Comparison of ENCODE assay signal across 20 cellular contexts in the genomic region with DNA sequence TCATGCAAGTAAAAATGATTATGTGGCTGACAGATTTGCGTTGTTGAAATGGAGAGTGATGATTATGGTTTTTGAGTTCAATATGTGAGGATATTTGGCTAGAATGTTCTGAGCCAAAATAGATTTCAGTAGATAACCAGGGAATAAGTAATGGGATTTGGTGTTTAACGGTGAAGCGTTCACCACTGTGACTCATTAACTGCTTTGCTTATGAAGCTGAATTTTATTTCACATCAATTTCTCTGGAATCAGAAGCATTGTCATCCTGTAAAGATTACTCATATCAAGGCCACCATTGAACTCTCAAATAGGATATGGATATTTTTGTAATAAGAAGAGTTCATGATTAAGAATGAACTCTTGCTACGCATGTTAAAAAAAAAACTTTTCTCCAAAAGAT. TPM values are rescaled to one million over a fixed set of nuclear protein-coding genes. Genes with fewer than 3 reads are reported as not detected.
A peak's percentile ranks its signal among the peaks of the same experiment; 100 is the strongest.
DNase-seq lines count a peak whose midpoint lies in the region; ATAC-seq and TF ChIP-seq lines count a peak whose summit lies in the region.
"Had no signal": no experiment of that assay in that cellular context is flagged by ENCODE, and none has a peak within 500 bp of the region (broad histone marks: within the 10 kb centered on the region; RNA-seq: fewer than 3 reads in every experiment).

No MANE protein-coding gene starts in this region.

- H3K4me3 ChIP-seq in IMR-90 (ENCODE audit: insufficient read depth, low read depth, low read length), result no peak overlapping the region
- H3K4me3 ChIP-seq in astrocyte of the cerebellum (ENCODE audit: low read depth, low read length), result no peak overlapping the region
- H3K4me3 ChIP-seq in fibroblast of the aortic adventitia (ENCODE audit: low read depth, low read length), result no peak overlapping the region

- H3K9me3 ChIP-seq in IMR-90 (ENCODE audit: control insufficient read depth, insufficient read depth, low read length), result no peaks in the 10 kb centered on the region

- peaks cover 3% of the 10 kb centered on the region for H3K4me1 ChIP-seq in IMR-90 (ENCODE audit: control insufficient read depth, insufficient read depth, low read length)

- CTCF ChIA-PET in IMR-90 (lab: Yijun Ruan, JAX), result no interaction called here

- TF ChIP-seq RAD21 in IMR-90 (IDR thresholded peaks at IDR 0.05; ENCODE audit: low read length), result no peak

- H3K18ac ChIP-seq in IMR-90 (ENCODE audit: low read depth, low read length), result no peak overlapping the region

- TF ChIP-seq CTCF in IMR-90 (conservative IDR thresholded peaks at IDR 0.05; ENCODE audit: low read depth, low read length), result no peak
- no peak for TF ChIP-seq CTCF in astrocyte of the cerebellum (IDR thresholded peaks at IDR 0.05; ENCODE audit: low read depth, low read length, missing control alignments)
- no peak for TF ChIP-seq CTCF in fibroblast of the aortic adventitia (IDR thresholded peaks at IDR 0.05; ENCODE audit: insufficient read depth, low read length)
- no peak for TF ChIP-seq CTCF in GM20000 (IDR thresholded peaks at IDR 0.05; ENCODE audit: extremely low read depth, missing control alignments)

- no peak overlapping the region for H3K4me2 ChIP-seq in IMR-90 (ENCODE audit: low read depth, low read length)

- no peaks in the 10 kb centered on the region for H3K9me3 Mint-ChIP-seq in activated CD4-positive, alpha-beta T cell treated with anti-CD3 and anti-CD28 coated beads, Interleukin-2, amount 10 ng/mL, durations not matched to agents 24 days and 14 days
- H3K9me3 Mint-ChIP-seq: CD14-positive monocyte had no signal

- H4K91ac ChIP-seq in IMR-90 (ENCODE audit: insufficient read depth, low read depth, low read length), result no peak overlapping the region

- no peaks in the 10 kb centered on the region for H3K36me3 Mint-ChIP-seq in activated CD4-positive, alpha-beta T cell treated with anti-CD3 and anti-CD28 coated beads, Interleukin-2, amount 10 ng/mL, durations not matched to agents 24 days and 14 days (ENCODE audit: low read depth)
- H3K36me3 Mint-ChIP-seq: CD14-positive monocyte had no signal

- H2BK120ac ChIP-seq in IMR-90 (ENCODE audit: low read depth, low read length), result no peak overlapping the region

- DNase-seq in EL, result peak; percentile 50
- DNase-seq in IMR-90, result peak; percentile 56
- peak; percentile 29 for DNase-seq in astrocyte of the cerebellum (ENCODE audit: low read depth)
- DNase-seq in fibroblast of the aortic adventitia (ENCODE audit: low read depth), result peak; percentile 39
- no peak for DNase-seq in activated CD4-positive, alpha-beta T cell treated with anti-CD3 and anti-CD28 coated beads, Interleukin-2, amount 10 ng/mL, durations not matched to agents 24 days and 14 days
- no peak for DNase-seq in activated naive CD4-positive, alpha-beta T cell (lab: John Stamatoyannopoulos, UW)
- no peak for DNase-seq in NCI-H748 (lab: John Stamatoyannopoulos, UW; ENCODE audit: unreplicated experiment)
- DNase-seq in GM20000 (ENCODE audit: low spot score), result no peak
- DNase-seq: DMS53, GDM1, H7, KG1, MM.1S, NCI-H1105, NCI-H187, NCI-H446 treated with DMSO at 0.1 percent for 48 hours, NCI-H82, SHP77 treated with DMSO at 0.1 percent for 48 hours had no signal

- no peaks in the 10 kb centered on the region for H4K20me1 ChIP-seq in IMR-90 (ENCODE audit: insufficient read depth, low read length)

- no peak overlapping the region for H3K4me3 Mint-ChIP-seq in activated CD4-positive, alpha-beta T cell treated with anti-CD3 and anti-CD28 coated beads, Interleukin-2, amount 10 ng/mL, durations not matched to agents 24 days and 14 days
- H3K4me3 Mint-ChIP-seq: CD14-positive monocyte had no signal

- H3K27ac ChIP-seq in IMR-90 (ENCODE audit: insufficient read depth, low read length), result no peak overlapping the region

- ATAC-seq in IMR-90 (ENCODE audit: low read depth), result no peak
- ATAC-seq: Panc1 had no signal

- no TSS peak for BruUV-seq in IMR-90 (replicated peaks; lab: Mats Ljungman, UMichigan)

- H3K9ac ChIP-seq in IMR-90 (ENCODE audit: low read depth, low read length), result no peak overlapping the region

- intact Hi-C loops in IMR-90 (cut with micrococcal nuclease), result loop anchor here (2.0 to 10.0 kb wide), 3 partner anchors 137 to 207 kb away; a partner anchor contains a TSS
- intact Hi-C loops in activated CD4-positive, alpha-beta T cell treated with anti-CD3 and anti-CD28 coated beads, Interleukin-2, amount 10 ng/mL, durations not matched to agents 24 days and 14 days (cut with micrococcal nuclease), result no loop called here

- H2AK9ac ChIP-seq in IMR-90 (replicated peaks; ENCODE audit: low read depth, low read length, poor library complexity), result no peak overlapping the region

- in situ Hi-C loops in IMR-90 (cut with MboI; ENCODE audit: low sequenced_read_pairs), result no loop called here
- in situ Hi-C loops in astrocyte of the cerebellum (cut with HindIII; ENCODE audit: low sequenced_read_pairs), result no loop called here

- no peaks in the 10 kb centered on the region for H3K9me1 ChIP-seq in IMR-90 (ENCODE audit: insufficient read depth, low read length)

- no peaks in the 10 kb centered on the region for H3K79me1 ChIP-seq in IMR-90 (ENCODE audit: low read depth in 1 of 2, low read length in 2 of 2)

- H3K56ac ChIP-seq in IMR-90 (ENCODE audit: extremely low read depth, insufficient read depth, low read length), result no peak overlapping the region

- no peak overlapping the region for H3K4ac ChIP-seq in IMR-90 (ENCODE audit: low read depth, low read length)

- no peaks in the 10 kb centered on the region for H3K36me3 ChIP-seq in IMR-90 (ENCODE audit: control insufficient read depth, insufficient read depth, low read length)

- peaks cover 9% of the 10 kb centered on the region for H3K27me3 Mint-ChIP-seq in activated CD4-positive, alpha-beta T cell treated with anti-CD3 and anti-CD28 coated beads, Interleukin-2, amount 10 ng/mL, durations not matched to agents 24 days and 14 days

- no peak overlapping the region for H2AFZ ChIP-seq in IMR-90 (replicated peaks; ENCODE audit: low read length, poor library complexity)

- no peak overlapping the region for H2BK5ac ChIP-seq in IMR-90 (ENCODE audit: low read depth, low read length, poor library complexity, severe bottlenecking)

- no peak overlapping the region for H4K5ac ChIP-seq in IMR-90 (ENCODE audit: low read depth, low read length)

- H3K27ac Mint-ChIP-seq in activated CD4-positive, alpha-beta T cell treated with anti-CD3 and anti-CD28 coated beads, Interleukin-2, amount 10 ng/mL, durations not matched to agents 24 days and 14 days, result no peak overlapping the region
- H3K27ac Mint-ChIP-seq: CD14-positive monocyte had no signal

- WGBS in IMR-90 (ENCODE audit: extremely low coverage in 2 of 2, insufficient read length in 1 of 2), 2 experiments, result 33 to 100% methylated on average over 1 of the region's 4 CpGs

- no peaks in the 10 kb centered on the region for H3K4me1 Mint-ChIP-seq in activated CD4-positive, alpha-beta T cell treated with anti-CD3 and anti-CD28 coated beads, Interleukin-2, amount 10 ng/mL, durations not matched to agents 24 days and 14 days
- H3K4me1 Mint-ChIP-seq: CD14-positive monocyte had no signal

- POLR2A ChIA-PET in IMR-90 (lab: Charles Lee; ENCODE audit: unreplicated experiment), result no interaction called here

- H2AK5ac ChIP-seq in IMR-90 (ENCODE audit: low read depth, low read length), result no peak overlapping the region

- dilution Hi-C loops in IMR-90 (cut with HindIII; ENCODE audit: low sequenced_read_pairs, unreplicated experiment), result no loop called here

- no peak overlapping the region for H2BK20ac ChIP-seq in IMR-90 (ENCODE audit: low read depth, low read length)

- no peak overlapping the region for H3K23ac ChIP-seq in IMR-90 (ENCODE audit: low read depth, low read length)

- H3K14ac ChIP-seq in IMR-90 (replicated peaks; ENCODE audit: low read depth, low read length), result no peak overlapping the region

- peaks cover 2% of the 10 kb centered on the region; the same call in 1 of the 2 replicates for H3K27me3 ChIP-seq in IMR-90 (ENCODE audit: control insufficient read depth, insufficient read depth, low read length)

- H2BK15ac ChIP-seq in IMR-90 (ENCODE audit: low read depth, low read length), result no peak overlapping the region

- H4K8ac ChIP-seq in IMR-90 (ENCODE audit: low read depth in 2 of 2, low read length in 2 of 2), result no peak overlapping the region

- TF ChIP-seq POLR2A in IMR-90 (IDR thresholded peaks at IDR 0.05; ENCODE audit: low read depth, low read length), result no peak

TF ChIP-seq in IMR-90, 13 proteins besides CTCF, POLR2A, EP300 and RAD21 (continues in another document):
- no peak for TF ChIP-seq BHLHE40 (IDR thresholded peaks at IDR 0.05; ENCODE audit: low read depth, low read length)
- no peak for TF ChIP-seq MAZ (IDR thresholded peaks at IDR 0.05; ENCODE audit: borderline replicate concordance, low read depth, low read length)
- no peak for TF ChIP-seq MAFK (IDR thresholded peaks at IDR 0.05; ENCODE audit: low read depth, low read length)

RNA-seq across cellular contexts. Expression of a gene that starts 11.7 kb away (rescaled TPM):
- total RNA-seq in IMR-90 (2012; rRNA removed), result 0.56 and 1.3 TPM in 2 replicates
- 0.52 and 0.87 TPM in 2 replicates for polyA plus RNA-seq in IMR-90 (2012; rRNA removed)
- polyA plus RNA-seq in IMR-90 (2012; cell fraction: cytosol; rRNA removed), result 0.53 and 0.57 TPM in 2 replicates
- 0.29 and 0.31 TPM in 2 replicates for polyA plus RNA-seq in IMR-90 (2012; cell fraction: nucleus; rRNA removed; ENCODE audit: low replicate concordance)
- total RNA-seq in fibroblast of the aortic adventitia (ENCODE audit: low replicate concordance), result 0.90 TPM in 1 of 2 replicates, not detected in the other
- not detected in 2 replicates for total RNA-seq in activated CD4-positive, alpha-beta T cell treated with anti-CD3 and anti-CD28 coated beads, Interleukin-2, amount 10 ng/mL, durations not matched to agents 24 days and 14 days
- polyA plus RNA-seq: CD14-positive monocyte had no signal

RNA-seq across cellular contexts. Expression of a gene that starts 33.8 kb away (rescaled TPM):
- not detected in 2 replicates for total RNA-seq in IMR-90 (2012; rRNA removed)
- polyA plus RNA-seq in IMR-90 (2012; rRNA removed), result not detected in 2 replicates
- not detected in 2 replicates for polyA plus RNA-seq in IMR-90 (2012; cell fraction: cytosol; rRNA removed)
- not detected in 2 replicates for polyA plus RNA-seq in IMR-90 (2012; cell fraction: nucleus; rRNA removed; ENCODE audit: low replicate concordance)
- not detected in 2 replicates for total RNA-seq in fibroblast of the aortic adventitia (ENCODE audit: low replicate concordance)
- not detected in 2 replicates for total RNA-seq in activated CD4-positive, alpha-beta T cell treated with anti-CD3 and anti-CD28 coated beads, Interleukin-2, amount 10 ng/mL, durations not matched to agents 24 days and 14 days
- total RNA-seq: H7 had no signal
- polyA plus RNA-seq: CD14-positive monocyte had no signal

RNA-seq across cellular contexts. Expression of a gene that starts 43.6 kb away (rescaled TPM):
- total RNA-seq in IMR-90 (2012; rRNA removed), result not detected in 2 replicates
- not detected in 2 replicates for polyA plus RNA-seq in IMR-90 (2012; rRNA removed)
- not detected in 2 replicates for polyA plus RNA-seq in IMR-90 (2012; cell fraction: cytosol; rRNA removed)
- 0.25 TPM in 1 of 2 replicates, not detected in the other for polyA plus RNA-seq in IMR-90 (2012; cell fraction: nucleus; rRNA removed; ENCODE audit: low replicate concordance)
- total RNA-seq in fibroblast of the aortic adventitia (ENCODE audit: low replicate concordance), result not detected in 2 replicates
- total RNA-seq in activated CD4-positive, alpha-beta T cell treated with anti-CD3 and anti-CD28 coated beads, Interleukin-2, amount 10 ng/mL, durations not matched to agents 24 days and 14 days, result not detected in 2 replicates
- polyA plus RNA-seq: CD14-positive monocyte had no signal

Comparison
In these comparisons a context has a peak if more than half of its experiments do, and no peak if none do; other contexts are left out.
1. DNase-seq: peak in EL (single experiment), IMR-90 (single experiment), astrocyte of the cerebellum (single experiment) and fibroblast of the aortic adventitia (single experiment); none in activated CD4-positive, alpha-beta T cell treated with anti-CD3 and anti-CD28 coated beads, Interleukin-2, amount 10 ng/mL, durations not matched to agents 24 days and 14 days (single experiment), activated naive CD4-positive, alpha-beta T cell (0 of 4), NCI-H748 (single experiment) and GM20000 (single experiment).